In genomic region chr19:4909172-4909896, GRCh38 we compare ENCODE assay signal across 1 cellular context.
A peak's percentile ranks its signal among the peaks of the same experiment; 100 is the strongest.
TF ChIP-seq lines count a peak whose summit lies in the region.

Gene UHRF1, plus strand, starts transcription at chr19:4909501. Its CDS starts 1,385 bp downstream, at chr19:4910886.

TF ChIP-seq in HCT116, 20 proteins besides CTCF, POLR2A, EP300 and RAD21 (continued from another document):
- peak; percentile 63; the same call in 1 of the 2 replicates for TF ChIP-seq EGR1 (IDR thresholded peaks at IDR 0.05; ENCODE audit: low read depth)
TF ChIP-seq in HCT116: peak in this region for 3.
